ENCODE assay signal across 8 cellular contexts in the genomic region with DNA sequence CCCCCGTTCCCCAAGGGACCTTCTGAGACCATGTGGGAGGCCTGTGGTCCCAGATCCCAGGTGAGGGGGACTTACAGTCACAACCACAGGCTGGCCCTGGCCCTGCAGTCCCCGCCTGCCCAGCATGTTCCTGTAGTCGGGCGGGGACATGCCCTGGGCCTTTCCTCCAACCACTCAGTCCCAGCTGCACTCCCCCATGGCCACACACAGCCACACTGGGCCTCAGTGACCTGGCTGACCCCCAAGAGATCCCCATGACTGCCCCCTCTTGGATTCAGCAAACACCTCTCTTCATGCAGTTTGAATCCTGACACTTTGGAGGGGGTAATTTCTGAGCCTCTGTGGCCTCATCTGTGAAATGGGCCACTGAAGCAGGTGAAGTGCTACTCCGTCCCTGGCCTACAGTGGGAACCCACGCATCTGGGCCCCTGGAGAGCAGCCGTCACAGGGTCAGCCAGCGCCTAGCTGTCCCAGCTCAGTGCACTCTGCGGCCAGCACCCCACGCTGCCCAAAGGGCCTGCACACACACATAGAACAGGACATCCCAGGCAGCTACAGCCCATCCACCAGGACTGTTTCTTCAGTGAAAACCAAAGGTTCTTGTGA. TPM values are rescaled to one million over a fixed set of nuclear protein-coding genes. Genes with fewer than 3 reads are reported as not detected.
DNase-seq lines count a peak whose midpoint lies in the region; ATAC-seq and TF ChIP-seq lines count a peak whose summit lies in the region.

No MANE protein-coding gene starts in this region.

- intact Hi-C loops in CD8-positive, alpha-beta T cell (cut with DNase I, micrococcal nuclease): loop anchor here (1.0 kb wide), 1 partner anchor 26 kb away; no protein-coding TSS in a partner anchor

- CTCF ChIA-PET in CD8-positive, alpha-beta T cell (lab: Charles Lee): interaction anchor here (1.0 kb wide), 1 partner anchor 27 kb away, joined by 3 read pairs; no protein-coding TSS in a partner anchor

- TF ChIP-seq CTCF in CD8-positive, alpha-beta T cell (IDR thresholded peaks at IDR 0.05): no peak
- TF ChIP-seq CTCF in GM20000 (IDR thresholded peaks at IDR 0.05; ENCODE audit: extremely low read depth, missing control alignments): no peak

- no peaks in the 10 kb centered on the region for H3K36me3 Mint-ChIP-seq in CD8-positive, alpha-beta T cell

- H3K27ac Mint-ChIP-seq in CD8-positive, alpha-beta T cell: peak overlapping the region; percentile 77

- POLR2A ChIA-PET in CD8-positive, alpha-beta T cell (lab: Charles Lee): interaction anchor here (0.6 to 1.0 kb wide), 2 partner anchors 268 to 307 kb away, joined by 3 to 4 read pairs; no protein-coding TSS in a partner anchor

- no peak for ATAC-seq in CD8-positive, alpha-beta T cell
- ATAC-seq in HG03460 (IDR thresholded peaks at IDR 0.05; ENCODE audit: unreplicated experiment): peak; percentile 31

- no peaks in the 10 kb centered on the region for H3K9me3 Mint-ChIP-seq in CD8-positive, alpha-beta T cell

- no peaks in the 10 kb centered on the region for H3K27me3 ChIP-seq in CD8-positive, alpha-beta T cell (ENCODE audit: insufficient read depth, low read length)

- peaks cover 11% of the 10 kb centered on the region for H3K4me1 ChIP-seq in CD8-positive, alpha-beta T cell (ENCODE audit: insufficient read depth, low read length)

- peaks cover 13% of the 10 kb centered on the region for H3K4me1 Mint-ChIP-seq in CD8-positive, alpha-beta T cell (ENCODE audit: low read depth)

- DNase-seq in CD8-positive, alpha-beta T cell: peak in 3 of 7 experiments; percentile 3 to 58 (median 30)
- DNase-seq in GM20000 (ENCODE audit: low spot score) (peak; percentile 62), OCI-M2 (lab: John Stamatoyannopoulos, UW; ENCODE audit: unreplicated experiment) (no peak), NCI-H1694 treated with DMSO at 0.1 percent for 48 hours (lab: John Stamatoyannopoulos, UW) (no peak), putamen (ENCODE audit: low spot score) (no peak), islet precursor cell (no peak)

- no peak overlapping the region for H3K4me3 ChIP-seq in CD8-positive, alpha-beta T cell (ENCODE audit: low read depth, low read length)

- no peak overlapping the region for H3K4me3 Mint-ChIP-seq in CD8-positive, alpha-beta T cell

- no peaks in the 10 kb centered on the region for H3K9me3 ChIP-seq in CD8-positive, alpha-beta T cell (ENCODE audit: low read length)

- no peaks in the 10 kb centered on the region for H3K36me3 ChIP-seq in CD8-positive, alpha-beta T cell (ENCODE audit: insufficient read depth, low read length)

- no peak overlapping the region for H3K27ac ChIP-seq in CD8-positive, alpha-beta T cell (ENCODE audit: low read depth, low read length)
- H3K27ac ChIP-seq in cingulate gyrus (ENCODE audit: low read depth, low read length): peak overlapping the region; percentile 87

- peaks cover 2% of the 10 kb centered on the region for H3K27me3 Mint-ChIP-seq in CD8-positive, alpha-beta T cell (ENCODE audit: low read depth)

RNA-seq across cellular contexts. Expression of gene ARHGEF4, which starts 12.7 kb away (rescaled TPM):
- 1 to 10 TPM; 4.6 to 5.5 TPM for total RNA-seq in CD8-positive, alpha-beta T cell
